In genomic region chr2:242058116-242058680, GRCh38 we compare ENCODE assay signal across 18 cellular contexts.
A peak's percentile ranks its signal among the peaks of the same experiment; 100 is the strongest.
DNase-seq lines count a peak whose midpoint lies in the region; ATAC-seq and TF ChIP-seq lines count a peak whose summit lies in the region.
"Had no signal": no experiment of that assay in that cellular context is flagged by ENCODE, and none has a peak within 500 bp of the region (broad histone marks: within the 10 kb centered on the region; RNA-seq: fewer than 3 reads in every experiment).

No MANE protein-coding gene starts in this region.

- no peak overlapping the region for H3K9ac ChIP-seq in DND-41 (ENCODE audit: low read depth, low read length)
- H3K9ac ChIP-seq: BLaER1 had no signal

- H2AFZ ChIP-seq in DND-41 (ENCODE audit: low read depth, low read length), result no peak overlapping the region

- peaks cover 27% of the 10 kb centered on the region for H3K27me3 Mint-ChIP-seq in activated CD4-positive, alpha-beta memory T cell treated with anti-CD3 and anti-CD28 coated beads, Interleukin-2, amount 10 ng/mL, durations not matched to agents 7 days and 5 days
- H3K27me3 Mint-ChIP-seq in activated CD4-positive, alpha-beta memory T cell treated with anti-CD3 and anti-CD28 coated beads for 36 hours, result peaks cover 21% of the 10 kb centered on the region

- no peaks in the 10 kb centered on the region for H3K4me1 Mint-ChIP-seq in activated CD4-positive, alpha-beta memory T cell treated with anti-CD3 and anti-CD28 coated beads, Interleukin-2, amount 10 ng/mL, durations not matched to agents 7 days and 5 days
- no peaks in the 10 kb centered on the region for H3K4me1 Mint-ChIP-seq in activated CD4-positive, alpha-beta memory T cell treated with anti-CD3 and anti-CD28 coated beads for 36 hours (ENCODE audit: low read depth)
- H3K4me1 Mint-ChIP-seq: CD14-positive monocyte had no signal

- POLR2A ChIA-PET in activated CD4-positive, alpha-beta memory T cell treated with anti-CD3 and anti-CD28 coated beads, Interleukin-2, amount 10 ng/mL, durations not matched to agents 7 days and 5 days (lab: Charles Lee), result no interaction called here
- POLR2A ChIA-PET in activated CD4-positive, alpha-beta memory T cell treated with anti-CD3 and anti-CD28 coated beads for 36 hours (lab: Charles Lee), result no interaction called here

- H3K79me2 ChIP-seq in DND-41 (ENCODE audit: insufficient read depth, low read length), result no peaks in the 10 kb centered on the region

- H3K27ac ChIP-seq in DND-41 (ENCODE audit: low read length), result no peak overlapping the region
- H3K27ac ChIP-seq in effector memory CD4-positive, alpha-beta T cell (ENCODE audit: insufficient read depth, low read length, poor library complexity, severe bottlenecking), result no peak overlapping the region
- H3K27ac ChIP-seq: 22Rv1, A549, BLaER1 had no signal

- no peaks in the 10 kb centered on the region for H3K36me3 ChIP-seq in DND-41 (ENCODE audit: insufficient read depth, low read length)
- no peaks in the 10 kb centered on the region for H3K36me3 ChIP-seq in effector memory CD4-positive, alpha-beta T cell (ENCODE audit: control insufficient read depth, insufficient read depth, low read length)
- H3K36me3 ChIP-seq: BLaER1 had no signal

- H3K27me3 ChIP-seq in DND-41 (ENCODE audit: insufficient read depth, low read length, poor library complexity), result peaks cover 38% of the 10 kb centered on the region
- no peaks in the 10 kb centered on the region for H3K27me3 ChIP-seq in effector memory CD4-positive, alpha-beta T cell (replicated peaks; ENCODE audit: control insufficient read depth, insufficient read depth, low read length, poor library complexity, severe bottlenecking)
- H3K27me3 ChIP-seq: BLaER1 had no signal

- peaks cover 2% of the 10 kb centered on the region; the same call in 1 of the 2 replicates for H4K20me1 ChIP-seq in DND-41 (ENCODE audit: insufficient read depth, low read length)
- H4K20me1 ChIP-seq: BLaER1 had no signal

- H3K36me3 Mint-ChIP-seq in activated CD4-positive, alpha-beta memory T cell treated with anti-CD3 and anti-CD28 coated beads, Interleukin-2, amount 10 ng/mL, durations not matched to agents 7 days and 5 days (ENCODE audit: low read depth), result no peaks in the 10 kb centered on the region
- no peaks in the 10 kb centered on the region for H3K36me3 Mint-ChIP-seq in activated CD4-positive, alpha-beta memory T cell treated with anti-CD3 and anti-CD28 coated beads for 36 hours
- H3K36me3 Mint-ChIP-seq: CD14-positive monocyte; CD4-positive, alpha-beta memory T cell had no signal

- CTCF ChIA-PET in activated CD4-positive, alpha-beta memory T cell treated with anti-CD3 and anti-CD28 coated beads, Interleukin-2, amount 10 ng/mL, durations not matched to agents 7 days and 5 days (lab: Charles Lee), result no interaction called here
- CTCF ChIA-PET in activated CD4-positive, alpha-beta memory T cell treated with anti-CD3 and anti-CD28 coated beads for 36 hours (lab: Charles Lee), result no interaction called here

- intact Hi-C loops in activated CD4-positive, alpha-beta memory T cell treated with anti-CD3 and anti-CD28 coated beads for 36 hours (cut with micrococcal nuclease), result no loop called here

- no peaks in the 10 kb centered on the region for H3K9me3 Mint-ChIP-seq in activated CD4-positive, alpha-beta memory T cell treated with anti-CD3 and anti-CD28 coated beads, Interleukin-2, amount 10 ng/mL, durations not matched to agents 7 days and 5 days
- peaks cover 2% of the 10 kb centered on the region for H3K9me3 Mint-ChIP-seq in activated CD4-positive, alpha-beta memory T cell treated with anti-CD3 and anti-CD28 coated beads for 36 hours

- ATAC-seq in DND-41 (ENCODE audit: insufficient read depth, low read depth), result peak; percentile 42; the same call in 1 of the 3 replicates
- ATAC-seq: A549 had no signal

- H3K4me1 ChIP-seq in DND-41 (ENCODE audit: insufficient read depth, low read length), result no peaks in the 10 kb centered on the region
- no peaks in the 10 kb centered on the region for H3K4me1 ChIP-seq in effector memory CD4-positive, alpha-beta T cell (ENCODE audit: control insufficient read depth, insufficient read depth, low read length, poor library complexity, severe bottlenecking)
- H3K4me1 ChIP-seq: A549, BLaER1 had no signal

- TF ChIP-seq CTCF in DND-41 (IDR thresholded peaks at IDR 0.05; ENCODE audit: borderline replicate concordance, extremely low read depth, low read length, poor library complexity, severe bottlenecking), result no peak

- H3K9me3 ChIP-seq in DND-41 (ENCODE audit: insufficient read depth, low read length, severe bottlenecking), result no peaks in the 10 kb centered on the region
- no peaks in the 10 kb centered on the region for H3K9me3 ChIP-seq in effector memory CD4-positive, alpha-beta T cell (ENCODE audit: control insufficient read depth, low read length)

- DNase-seq in activated CD4-positive, alpha-beta memory T cell treated with anti-CD3 and anti-CD28 coated beads, Interleukin-2, amount 10 ng/mL, durations not matched to agents 7 days and 5 days, result peak; percentile 9
- no peak for DNase-seq in activated CD4-positive, alpha-beta memory T cell treated with anti-CD3 and anti-CD28 coated beads for 36 hours
- DNase-seq in DND-41 (no peak), islet precursor cell (peak; percentile 41), amygdala (lab: John Stamatoyannopoulos, UW) (no peak), T-helper 2 cell (no peak)
- DNase-seq in activated CD8-positive, alpha-beta memory T cell treated with anti-CD3 and anti-CD28 coated beads, Interleukin-2, amount 50 U/mL, for 48 hours, result peak; percentile 32
- DNase-seq in effector memory CD4-positive, alpha-beta T cell, result no peak
- DNase-seq: CD4-positive, alpha-beta memory T cell; DMS153; DMS79; GF-D8; GOT3; H9 had no signal

- no peak overlapping the region for H3K4me3 ChIP-seq in DND-41 (ENCODE audit: low read depth in 1 of 2, low read length in 2 of 2)
- H3K4me3 ChIP-seq in effector memory CD4-positive, alpha-beta T cell (ENCODE audit: insufficient read depth, low read depth, low read length, poor library complexity, severe bottlenecking), result no peak overlapping the region
- H3K4me3 ChIP-seq: A549, BLaER1 had no signal

- H3K4me3 Mint-ChIP-seq in activated CD4-positive, alpha-beta memory T cell treated with anti-CD3 and anti-CD28 coated beads, Interleukin-2, amount 10 ng/mL, durations not matched to agents 7 days and 5 days, result no peak overlapping the region
- H3K4me3 Mint-ChIP-seq in activated CD4-positive, alpha-beta memory T cell treated with anti-CD3 and anti-CD28 coated beads for 36 hours, result no peak overlapping the region
- H3K4me3 Mint-ChIP-seq: CD4-positive, alpha-beta memory T cell; H9 had no signal

- no peak overlapping the region for H3K27ac Mint-ChIP-seq in activated CD4-positive, alpha-beta memory T cell treated with anti-CD3 and anti-CD28 coated beads, Interleukin-2, amount 10 ng/mL, durations not matched to agents 7 days and 5 days
- no peak overlapping the region for H3K27ac Mint-ChIP-seq in activated CD4-positive, alpha-beta memory T cell treated with anti-CD3 and anti-CD28 coated beads for 36 hours
- H3K27ac Mint-ChIP-seq: CD14-positive monocyte; CD4-positive, alpha-beta memory T cell had no signal

- H3K4me2 ChIP-seq in DND-41 (ENCODE audit: insufficient read depth, low read length), result no peak overlapping the region
- H3K4me2 ChIP-seq: A549, BLaER1 had no signal

Comparison
In these comparisons a context has a peak if more than half of its experiments do, and no peak if none do; other contexts are left out.
1. DNase-seq: peak in activated CD4-positive, alpha-beta memory T cell treated with anti-CD3 and anti-CD28 coated beads, Interleukin-2, amount 10 ng/mL, durations not matched to agents 7 days and 5 days (single experiment), activated CD8-positive, alpha-beta memory T cell treated with anti-CD3 and anti-CD28 coated beads, Interleukin-2, amount 50 U/mL, for 48 hours (single experiment) and islet precursor cell (single experiment); none in activated CD4-positive, alpha-beta memory T cell treated with anti-CD3 and anti-CD28 coated beads for 36 hours (single experiment), DND-41 (single experiment), effector memory CD4-positive, alpha-beta T cell (0 of 3), amygdala (0 of 56) and T-helper 2 cell (0 of 5).